Comparison of ENCODE assay signal across 28 cellular contexts in the genomic region with DNA sequence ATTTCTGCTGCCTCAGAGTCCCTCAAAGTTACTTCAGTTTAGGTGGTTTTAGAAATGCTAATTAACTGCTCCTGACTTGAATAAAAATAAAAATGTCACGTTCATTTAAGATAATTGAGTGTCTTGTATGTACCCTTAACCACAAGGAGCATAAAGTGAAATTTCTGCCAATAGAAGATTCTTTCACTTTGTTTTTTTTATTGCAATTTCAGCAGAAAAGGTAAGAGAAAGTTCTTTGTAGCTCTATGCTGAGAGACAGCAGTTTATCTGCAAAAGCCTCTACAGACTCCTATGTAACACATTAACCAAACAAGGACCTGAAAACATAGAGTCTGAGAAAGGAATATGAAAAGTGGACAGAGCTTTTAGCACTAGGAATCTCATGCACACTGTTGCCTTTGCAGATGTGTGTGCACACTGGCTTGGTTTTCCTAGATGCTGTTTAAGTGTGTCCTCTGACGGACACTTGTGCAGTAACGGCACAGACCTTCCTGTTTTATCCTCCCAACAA. TPM values are rescaled to one million over a fixed set of nuclear protein-coding genes. Genes with fewer than 3 reads are reported as not detected.
"Had no signal": no experiment of that assay in that cellular context is flagged by ENCODE, and none has a peak within 500 bp of the region (broad histone marks: within the 10 kb centered on the region; RNA-seq: fewer than 3 reads in every experiment).

No MANE protein-coding gene starts in this region.

- H3K4me2 ChIP-seq: PC-9 had no signal

- DNase-seq: activated B cell treated with CpG ODN at 0.5 μM for 24 hours; activated CD4-positive, alpha-beta memory T cell treated with anti-CD3 and anti-CD28 coated beads for 36 hours; activated CD4-positive, alpha-beta T cell treated with anti-CD3 and anti-CD28 coated beads for 1 hour; activated CD4-positive, alpha-beta T cell treated with anti-CD3 and anti-CD28 coated beads, Interleukin-2, amount 10 ng/mL, durations not matched to agents 7 days and 5 days; activated CD8-positive, alpha-beta memory T cell treated with anti-CD3 and anti-CD28 coated beads for 24 hours; activated effector memory CD4-positive, alpha-beta T cell treated with anti-CD3 and anti-CD28 coated beads, Interleukin-2, amount 50 U/mL, for 16 hours; activated naive CD4-positive, alpha-beta T cell treated with Interleukin-2 at 50 U/mL for 16 hours; activated naive CD8-positive, alpha-beta T cell treated with anti-CD3 and anti-CD28 coated beads, Interleukin-2, amount 50 U/mL, for 24 hours; activated T-cell treated with anti-CD3 and anti-CD28 coated beads, Interleukin-2, amount 50 U/mL, for 4 hours; amniotic stem cell; body of pancreas; central memory CD4-positive, alpha-beta T cell; NCI-H1092 treated with DMSO at 0.1 percent for 48 hours; NCI-H1417 treated with DMSO at 0.1 percent for 48 hours; NCI-H1694; NCI-H2029; NCI-H2107; NCI-H2171 treated with DMSO at 0.1 percent for 48 hours; NCI-H345; NCI-H510A treated with DMSO at 0.1 percent for 48 hours; NCI-H69; NK-92 treated with Interleukin-12 subunit alpha and Interleukin-12 subunit beta, amount 100 ng/mL, for 24 hours; PC-9; SIG-M5; T-helper 17 cell; T-helper 9 cell had no signal

- H3K4me1 Mint-ChIP-seq: activated B cell treated with CpG ODN at 0.5 μM for 24 hours; activated CD4-positive, alpha-beta T cell treated with anti-CD3 and anti-CD28 coated beads, Interleukin-2, amount 10 ng/mL, durations not matched to agents 7 days and 5 days; activated naive CD8-positive, alpha-beta T cell treated with anti-CD3 and anti-CD28 coated beads, Interleukin-2, amount 50 U/mL, for 24 hours; T-helper 17 cell had no signal

- H3K27ac ChIP-seq: ascending aorta, body of pancreas, PC-9 had no signal

- ATAC-seq: activated naive CD4-positive, alpha-beta T cell treated with anti-CD3 and anti-CD28 coated beads, Interleukin-2, amount 50 U/mL, for 72 hours; activated naive CD8-positive, alpha-beta T cell treated with anti-CD3 and anti-CD28 coated beads, Interleukin-2, amount 50 U/mL, for 24 hours; activated T-cell treated with anti-CD3 and anti-CD28 coated beads, Interleukin-2, amount 50 U/mL, for 4 hours; body of pancreas; T-helper 17 cell had no signal

- H3K4me3 ChIP-seq: ascending aorta, body of pancreas, PC-9 had no signal

- H3K4me3 Mint-ChIP-seq: activated B cell treated with CpG ODN at 0.5 μM for 24 hours; activated CD4-positive, alpha-beta memory T cell treated with anti-CD3 and anti-CD28 coated beads for 36 hours; activated CD4-positive, alpha-beta T cell treated with anti-CD3 and anti-CD28 coated beads, Interleukin-2, amount 10 ng/mL, durations not matched to agents 7 days and 5 days; activated naive CD8-positive, alpha-beta T cell treated with anti-CD3 and anti-CD28 coated beads, Interleukin-2, amount 50 U/mL, for 24 hours; activated T-cell treated with anti-CD3 and anti-CD28 coated beads, Interleukin-2, amount 50 U/mL, for 4 hours; T-helper 17 cell had no signal

- H3K36me3 Mint-ChIP-seq: activated CD4-positive, alpha-beta memory T cell treated with anti-CD3 and anti-CD28 coated beads for 36 hours had no signal

- H3K27me3 ChIP-seq: ascending aorta, body of pancreas had no signal

- H3K27me3 Mint-ChIP-seq: activated B cell treated with CpG ODN at 0.5 μM for 24 hours; activated CD4-positive, alpha-beta T cell treated with anti-CD3 and anti-CD28 coated beads, Interleukin-2, amount 10 ng/mL, durations not matched to agents 7 days and 5 days; activated naive CD8-positive, alpha-beta T cell treated with anti-CD3 and anti-CD28 coated beads, Interleukin-2, amount 50 U/mL, for 24 hours; T-helper 17 cell had no signal

- H3K4me1 ChIP-seq: ascending aorta, body of pancreas had no signal

- H3K36me3 ChIP-seq: ascending aorta had no signal

- H3K9me3 ChIP-seq: ascending aorta, body of pancreas had no signal

- H3K27ac Mint-ChIP-seq: activated B cell treated with CpG ODN at 0.5 μM for 24 hours; activated CD4-positive, alpha-beta memory T cell treated with anti-CD3 and anti-CD28 coated beads for 36 hours; activated CD4-positive, alpha-beta T cell treated with anti-CD3 and anti-CD28 coated beads, Interleukin-2, amount 10 ng/mL, durations not matched to agents 7 days and 5 days; activated naive CD4-positive, alpha-beta T cell treated with anti-CD3 and anti-CD28 coated beads, Interleukin-2, amount 50 U/mL, for 72 hours; activated naive CD8-positive, alpha-beta T cell treated with anti-CD3 and anti-CD28 coated beads, Interleukin-2, amount 50 U/mL, for 24 hours; T-helper 17 cell had no signal

- H2AFZ ChIP-seq: PC-9 had no signal

RNA-seq across cellular contexts. Expression of a gene that starts 11.6 kb away (rescaled TPM):
- total RNA-seq: activated CD4-positive, alpha-beta memory T cell treated with anti-CD3 and anti-CD28 coated beads for 36 hours; PC-9; T-helper 17 cell had no signal
